8 cellular contexts compared by ENCODE assay signal in the genomic region with DNA sequence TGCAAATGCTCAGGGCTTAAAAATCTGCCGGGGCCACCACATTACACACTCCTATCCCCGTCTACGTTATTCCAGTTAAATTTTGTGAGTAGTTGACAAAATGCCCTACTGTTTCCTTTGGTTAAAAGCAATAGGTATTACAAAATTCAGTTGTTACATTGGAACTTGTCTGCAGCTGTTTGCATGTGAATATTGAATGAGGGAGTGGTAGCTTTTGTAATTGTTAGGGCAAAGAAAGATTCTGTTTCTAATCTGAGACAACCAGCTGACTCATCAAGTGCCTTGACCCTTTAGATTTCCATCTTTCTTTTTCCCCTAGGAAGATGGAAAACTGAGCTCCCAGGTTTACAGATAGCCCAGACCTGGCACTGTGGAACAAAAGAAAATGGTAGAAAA. TPM values are rescaled to one million over a fixed set of nuclear protein-coding genes. Genes with fewer than 3 reads are reported as not detected.
DNase-seq lines count a peak whose midpoint lies in the region; ATAC-seq, FAIRE-seq and TF ChIP-seq lines count a peak whose summit lies in the region.

No MANE protein-coding gene starts in this region.

- H3K56ac ChIP-seq in H1 (replicated peaks; ENCODE audit: insufficient read length, low read depth, low read length): no peak overlapping the region

- H2AFZ ChIP-seq in MM.1S (ENCODE audit: low read length) (no peak overlapping the region), H1 (ENCODE audit: low read length) (no peak overlapping the region)

- no peak overlapping the region for H4K8ac ChIP-seq in H1 (ENCODE audit: extremely low read depth, insufficient read depth, low read length)

- WGBS in H1 (ENCODE audit: extremely low coverage in 1 of 2, insufficient coverage in 1 of 2, insufficient read length in 1 of 2, insufficient replicate concordance in 2 of 2, low coverage in 1 of 2, low lambda C conversion rate in 2 of 2, missing lambda C conversion rate in 1 of 2), 2 experiments: 81% methylated on average over 3 of the region's 3 CpGs; no CpG with 5 or more reads in 1 of the 2 experiments
- 14 to 15% methylated on average over 3 of the region's 3 CpGs for WGBS in pancreas, 2 donors

- peak overlapping the region in 7 of 8 donors; percentile 3 to 93 (median 34) for H3K27ac Mint-ChIP-seq in CD8-positive, alpha-beta memory T cell

- H3K79me1 ChIP-seq in H1 (ENCODE audit: low read depth, low read length): peaks cover 21% of the 10 kb centered on the region

- no peak overlapping the region for H2BK12ac ChIP-seq in H1 (ENCODE audit: low read depth, low read length)

- H2BK20ac ChIP-seq in H1 (ENCODE audit: low read length): no peak overlapping the region

- H3K27ac ChIP-seq in CD8-positive, alpha-beta memory T cell (ENCODE audit: low read depth, low read length): peak overlapping the region; percentile 19
- H3K27ac ChIP-seq in MM.1S (ENCODE audit: low read length) (peak overlapping the region; percentile 9; the same call in 1 of the 2 replicates), H1 (ENCODE audit: low read depth, low read length) (no peak overlapping the region; the same call in 1 of the 2 replicates), pancreas (peak overlapping the region in 1 of 4 donors; percentile 49)

- FAIRE-seq in H1 (lab: Jason Lieb, UNC) (no peak), pancreas (lab: Jason Lieb, UNC) (no peak)

- no peak overlapping the region for H2BK120ac ChIP-seq in H1 (replicated peaks; ENCODE audit: low read depth, low read length)

- H4K20me1 ChIP-seq in MM.1S (ENCODE audit: insufficient read depth, low read length) (peaks cover 18% of the 10 kb centered on the region), H1 (replicated peaks in 1 of 2; ENCODE audit: control insufficient read depth in 1 of 2, insufficient read depth in 2 of 2, low read length in 2 of 2) (peaks cover 23 to 32% of the 10 kb centered on the region in 2 experiments)

- H3K23ac ChIP-seq in H1 (ENCODE audit: insufficient read length): no peak overlapping the region

- H3K4me1 Mint-ChIP-seq in CD8-positive, alpha-beta memory T cell: peaks cover 38 to 70% (median 49%) of the 10 kb centered on the region in 3 donors

- H2BK15ac ChIP-seq in H1 (ENCODE audit: low read length): no peak overlapping the region

- no peak overlapping the region for H3K4ac ChIP-seq in H1 (replicated peaks; ENCODE audit: insufficient read length, low read depth, low read length)

- H3K9me3 Mint-ChIP-seq in CD8-positive, alpha-beta memory T cell: no peaks in the 10 kb centered on the region

- peak in 3 of 4 donors; percentile 2 to 6 (median 4) for ATAC-seq in pancreas
- no peak for ATAC-seq in HG03135 (IDR thresholded peaks at IDR 0.05; ENCODE audit: unreplicated experiment)
- ATAC-seq in HG02938 (IDR thresholded peaks at IDR 0.05; ENCODE audit: unreplicated experiment): no peak

- CTCF ChIA-PET in CD8-positive, alpha-beta memory T cell (lab: Charles Lee): interaction anchor here (0.7 to 6.7 kb wide), 22 partner anchors 9 to 328 kb away, joined by 3 to 61 read pairs (median 4); a partner anchor contains a TSS
- CTCF ChIA-PET in H1 (lab: Charles Lee; ENCODE audit: partially characterized antibody): interaction anchor here (0.6 to 4.9 kb wide), 29 partner anchors 8 to 906 kb away, joined by 3 to 32 read pairs (median 4); a partner anchor contains a TSS

- H3K9ac ChIP-seq in MM.1S (ENCODE audit: low read length) (no peak overlapping the region), H1 (replicated peaks in 1 of 4; ENCODE audit: extremely low read depth in 1 of 4, low read depth in 3 of 4, low read length in 3 of 4) (no peak overlapping the region)

- H3K36me3 ChIP-seq in CD8-positive, alpha-beta memory T cell (ENCODE audit: insufficient read depth, low read length): peaks cover 25% of the 10 kb centered on the region
- H3K36me3 ChIP-seq in MM.1S (replicated peaks; ENCODE audit: insufficient read depth, low read length) (peaks cover 6% of the 10 kb centered on the region; the same call in 1 of the 2 replicates), H1 (ENCODE audit: control insufficient read depth in 2 of 4, insufficient read depth in 4 of 4, low read length in 3 of 4) (peaks cover 14 to 24% (median 16%) of the 10 kb centered on the region in 4 experiments), pancreas (peaks cover 0 to 16% (median 11%) of the 10 kb centered on the region in 3 donors)

- H3K9me3 ChIP-seq in CD8-positive, alpha-beta memory T cell (ENCODE audit: low read length): no peaks in the 10 kb centered on the region
- H3K9me3 ChIP-seq in MM.1S (replicated peaks; ENCODE audit: insufficient read depth, low read length): no peaks in the 10 kb centered on the region
- H3K9me3 ChIP-seq in H1 (ENCODE audit: insufficient read depth in 2 of 2, low read depth in 1 of 2, low read length in 1 of 2): no peaks in the 10 kb centered on the region
- no peaks in the 10 kb centered on the region for H3K9me3 ChIP-seq in pancreas

- H3K27me3 Mint-ChIP-seq in CD8-positive, alpha-beta memory T cell: no peaks in the 10 kb centered on the region

- peaks cover 15% of the 10 kb centered on the region for H3F3A ChIP-seq in MM.1S (ENCODE audit: insufficient read depth, low read length)

- TF ChIP-seq EP300 in H1 (IDR thresholded peaks at IDR 0.05; ENCODE audit: borderline replicate concordance in 1 of 2, low read depth in 2 of 2, low read length in 2 of 2): no peak

- H3K23me2 ChIP-seq in H1 (ENCODE audit: low read depth, low read length): no peaks in the 10 kb centered on the region

- H3K18ac ChIP-seq in H1 (ENCODE audit: extremely low read depth, low read length): no peak overlapping the region

- DNase-seq in CD8-positive, alpha-beta memory T cell: no peak
- DNase-seq in MM.1S (no peak), H1 (ENCODE audit: low read depth in 1 of 2, low spot score in 2 of 2) (no peak), pancreas (no peak), inferior parietal cortex (ENCODE audit: extremely low spot score) (no peak), SIG-M5 treated with dmso at 0.1 percent for 504 hours (lab: John Stamatoyannopoulos, UW; ENCODE audit: unreplicated experiment) (no peak)

- H2BK5ac ChIP-seq in H1 (ENCODE audit: low read depth, low read length): no peak overlapping the region

- H3K79me2 ChIP-seq in MM.1S (ENCODE audit: low read length): peaks cover 92% of the 10 kb centered on the region
- H3K79me2 ChIP-seq in H1 (ENCODE audit: control insufficient read depth in 1 of 2, insufficient read depth in 2 of 2, low read length in 2 of 2): peaks cover 3 to 79% of the 10 kb centered on the region in 2 experiments; a peak in 3 of 4 replicates

- H3K9me2 ChIP-seq in MM.1S (replicated peaks; ENCODE audit: insufficient read depth, low read length): no peaks in the 10 kb centered on the region

- intact Hi-C loops in pancreas (cut with DNase I): no loop called here

- no peak overlapping the region for H3K4me3 ChIP-seq in CD8-positive, alpha-beta memory T cell (ENCODE audit: low read length)
- H3K4me3 ChIP-seq in MM.1S (ENCODE audit: low read length) (no peak overlapping the region), H1 (ENCODE audit: extremely low read depth in 1 of 4, insufficient read depth in 2 of 4, low read depth in 3 of 4, low read length in 4 of 4) (no peak overlapping the region), pancreas (no peak overlapping the region)

- no peak overlapping the region for H3K4me3 Mint-ChIP-seq in CD8-positive, alpha-beta memory T cell

- TF ChIP-seq CTCF in MM.1S (IDR thresholded peaks at IDR 0.05; ENCODE audit: low read length) (no peak), H1 (IDR thresholded peaks at IDR 0.05; ENCODE audit: control extremely low read depth in 1 of 3, insufficient read depth in 1 of 3, low read depth in 1 of 3, low read length in 3 of 3) (no peak), pancreas (IDR thresholded peaks at IDR 0.05) (no peak)

- H4K5ac ChIP-seq in H1 (ENCODE audit: insufficient read length, low read depth, low read length): no peak overlapping the region

- no peak overlapping the region for H4K91ac ChIP-seq in H1 (replicated peaks; ENCODE audit: insufficient read length, low read length)

- no peak overlapping the region for H3K4me2 ChIP-seq in MM.1S (ENCODE audit: low read depth, low read length)
- H3K4me2 ChIP-seq in H1 (ENCODE audit: insufficient read depth in 1 of 2, low read depth in 2 of 2, low read length in 2 of 2): no peak overlapping the region

- H3K27me3 ChIP-seq in CD8-positive, alpha-beta memory T cell (ENCODE audit: insufficient read depth, low read length, poor library complexity, severe bottlenecking): no peaks in the 10 kb centered on the region
- no peaks in the 10 kb centered on the region for H3K27me3 ChIP-seq in MM.1S (replicated peaks; ENCODE audit: insufficient read depth, low read length)
- H3K27me3 ChIP-seq in H1 (replicated peaks in 1 of 4; ENCODE audit: control insufficient read depth in 3 of 4, extremely low read depth in 1 of 4, insufficient read depth in 3 of 4, low read length in 3 of 4): no peaks in the 10 kb centered on the region
- H3K27me3 ChIP-seq in pancreas: no peaks in the 10 kb centered on the region

- no peak for TF ChIP-seq RAD21 in H1 (IDR thresholded peaks at IDR 0.05 in 1 of 2, conservative IDR thresholded peaks at IDR 0.05 in 1 of 2; ENCODE audit: low read depth in 2 of 2, low read length in 2 of 2)

- no peak for TF ChIP-seq POLR2A in H1 (IDR thresholded peaks at IDR 0.05; ENCODE audit: control extremely low read depth in 1 of 2, low read depth in 2 of 2, low read length in 2 of 2)

- POLR2A ChIA-PET in CD8-positive, alpha-beta memory T cell (lab: Charles Lee): interaction anchor here (0.8 to 1.4 kb wide), 4 partner anchors 31 to 74 kb away, joined by 3 to 7 read pairs (median 4); a partner anchor contains a TSS
- POLR2A ChIA-PET in H1 (lab: Charles Lee; ENCODE audit: partially characterized antibody): interaction anchor here (0.6 to 2.5 kb wide), 6 partner anchors 13 to 150 kb away, joined by 3 to 10 read pairs (median 5); a partner anchor contains a TSS

- no peak overlapping the region for H2AK5ac ChIP-seq in H1 (ENCODE audit: low read depth, low read length)

- peaks cover 0 to 39% (median 0%) of the 10 kb centered on the region in 3 donors for H3K36me3 Mint-ChIP-seq in CD8-positive, alpha-beta memory T cell

- H3K14ac ChIP-seq in H1 (ENCODE audit: insufficient read length): no peak overlapping the region

- peaks cover 30% of the 10 kb centered on the region for H3K4me1 ChIP-seq in CD8-positive, alpha-beta memory T cell (ENCODE audit: insufficient read depth, low read length)
- H3K4me1 ChIP-seq in MM.1S (ENCODE audit: low read length) (peaks cover 20% of the 10 kb centered on the region; the same call in 1 of the 2 replicates), H1 (replicated peaks in 1 of 4; ENCODE audit: control insufficient read depth in 3 of 4, insufficient read depth in 4 of 4, low read length in 3 of 4) (peaks cover 3 to 19% (median 5%) of the 10 kb centered on the region in 4 experiments), pancreas (peaks cover 13 to 22% (median 16%) of the 10 kb centered on the region in 3 donors)

RNA-seq across cellular contexts. Expression of a gene that starts 30.2 kb away (rescaled TPM):
- total RNA-seq in CD8-positive, alpha-beta memory T cell: 10 to 100 TPM; 30.4 to 30.9 TPM
- polyA plus RNA-seq in CD8-positive, alpha-beta memory T cell: 9.1 TPM
- total RNA-seq in H1 (2021; fragmentation: NEBNext Ultra II Directional; extraction: Animal tissue kit (Norgen Biotek cat#: 25700)): 41.9 and 45.6 TPM in 2 replicates
- polyA plus RNA-seq in H1 (2011; rRNA removed) (17.1 and 21.8 TPM in 2 replicates), pancreas (1 to 10 TPM; 7.1 TPM)
- 11.3 TPM for polyA plus RNA-seq in H1 (2011; cell fraction: cytosol; rRNA removed)
- polyA plus RNA-seq in H1 (2011; cell fraction: nucleus; rRNA removed): 20.4 TPM
- polyA plus RNA-seq in H1 (2012, experiment 1 of 2): 27.3 to 34.0 TPM (median 31.2 TPM) in 4 replicates
- polyA plus RNA-seq in H1 (2012, experiment 2 of 2): 20.2 TPM
- polyA plus RNA-seq in H1 (2013, experiment 1 of 2): 27.3 TPM
- 28.9 TPM for polyA plus RNA-seq in H1 (2013, experiment 2 of 2)
- 16.0 and 35.9 TPM in 2 replicates for polyA minus RNA-seq in H1 (2011; rRNA and poly(A)+ RNA removed)
- 18.1 TPM for polyA minus RNA-seq in H1 (2011; cell fraction: cytosol; rRNA and poly(A)+ RNA removed)
- polyA minus RNA-seq in H1 (2011; cell fraction: nucleus; rRNA and poly(A)+ RNA removed): 20.5 TPM
- 10 to 100 TPM; 10.7 to 18.0 (median 11.5) TPM for total RNA-seq in pancreas

RNA-seq across cellular contexts. Expression of a gene that starts 31.0 kb away (rescaled TPM):
- total RNA-seq in CD8-positive, alpha-beta memory T cell: 1 to 10 TPM in 1 of 2 experiments, under 1 TPM in 1; 0.57 to 1.0 TPM
- 4.0 TPM for polyA plus RNA-seq in CD8-positive, alpha-beta memory T cell
- total RNA-seq in H1 (2021; fragmentation: NEBNext Ultra II Directional; extraction: Animal tissue kit (Norgen Biotek cat#: 25700)): 1.1 and 2.2 TPM in 2 replicates
- polyA plus RNA-seq in H1 (2011; rRNA removed): 3.7 and 3.8 TPM in 2 replicates
- 0.93 TPM for polyA plus RNA-seq in H1 (2011; cell fraction: cytosol; rRNA removed)
- polyA plus RNA-seq in H1 (2011; cell fraction: nucleus; rRNA removed): 5.8 TPM
- polyA plus RNA-seq in H1 (2012, experiment 1 of 2): 0.95 to 2.8 TPM (median 1.9 TPM) in 4 replicates
- 0.91 TPM for polyA plus RNA-seq in H1 (2012, experiment 2 of 2)
- 2.6 TPM for polyA plus RNA-seq in H1 (2013, experiment 1 of 2)
- 2.4 TPM for polyA plus RNA-seq in H1 (2013, experiment 2 of 2)
- not detected in 2 replicates for polyA minus RNA-seq in H1 (2011; rRNA and poly(A)+ RNA removed)
- polyA minus RNA-seq in H1 (2011; cell fraction: cytosol; rRNA and poly(A)+ RNA removed): not detected
- polyA minus RNA-seq in H1 (2011; cell fraction: nucleus; rRNA and poly(A)+ RNA removed): 2.3 TPM
- total RNA-seq in pancreas: 1 to 10 TPM; 1.1 to 8.7 (median 4.5) TPM
- polyA plus RNA-seq in pancreas: 10 to 100 TPM in 1 of 2 donors, 1 to 10 TPM in 1; 4.2 to 10.9 TPM

RNA-seq across cellular contexts. Expression of a gene that starts 43.9 kb away (rescaled TPM):
- total RNA-seq in CD8-positive, alpha-beta memory T cell: 100 to 1,000 TPM in 1 of 2 experiments, 10 to 100 TPM in 1; 94.0 to 103 TPM
- 21.0 TPM for polyA plus RNA-seq in CD8-positive, alpha-beta memory T cell
- 112 and 116 TPM in 2 replicates for total RNA-seq in H1 (2021; fragmentation: NEBNext Ultra II Directional; extraction: Animal tissue kit (Norgen Biotek cat#: 25700))
- polyA plus RNA-seq in H1 (2011; rRNA removed): 128 and 182 TPM in 2 replicates
- 107 TPM for polyA plus RNA-seq in H1 (2011; cell fraction: cytosol; rRNA removed)
- polyA plus RNA-seq in H1 (2011; cell fraction: nucleus; rRNA removed): 485 TPM
- 120 to 133 TPM (median 129 TPM) in 4 replicates for polyA plus RNA-seq in H1 (2012, experiment 1 of 2)
- 128 TPM for polyA plus RNA-seq in H1 (2012, experiment 2 of 2)
- 81.5 TPM for polyA plus RNA-seq in H1 (2013, experiment 1 of 2)
- polyA plus RNA-seq in H1 (2013, experiment 2 of 2): 77.1 TPM
- 93.9 and 120 TPM in 2 replicates for polyA minus RNA-seq in H1 (2011; rRNA and poly(A)+ RNA removed)
- 99.0 TPM for polyA minus RNA-seq in H1 (2011; cell fraction: cytosol; rRNA and poly(A)+ RNA removed)
- polyA minus RNA-seq in H1 (2011; cell fraction: nucleus; rRNA and poly(A)+ RNA removed): 145 TPM
- 10 to 100 TPM; 33.7 to 97.5 (median 45.9) TPM for total RNA-seq in pancreas
- 10 to 100 TPM; 58.7 to 65.4 TPM for polyA plus RNA-seq in pancreas

RNA-seq across cellular contexts. Expression of a gene that starts 57.9 kb away (rescaled TPM):
- total RNA-seq in CD8-positive, alpha-beta memory T cell: 100 to 1,000 TPM; 158 to 179 TPM
- 212 TPM for polyA plus RNA-seq in CD8-positive, alpha-beta memory T cell
- total RNA-seq in H1 (2021; fragmentation: NEBNext Ultra II Directional; extraction: Animal tissue kit (Norgen Biotek cat#: 25700)): 98.6 and 110 TPM in 2 replicates
- polyA plus RNA-seq in H1 (2011; rRNA removed): 70.6 and 78.6 TPM in 2 replicates
- polyA plus RNA-seq in H1 (2011; cell fraction: cytosol; rRNA removed): 63.7 TPM
- 97.6 TPM for polyA plus RNA-seq in H1 (2011; cell fraction: nucleus; rRNA removed)
- 73.2 to 115 TPM (median 98.8 TPM) in 4 replicates for polyA plus RNA-seq in H1 (2012, experiment 1 of 2)
- 98.7 TPM for polyA plus RNA-seq in H1 (2012, experiment 2 of 2)
- polyA plus RNA-seq in H1 (2013, experiment 1 of 2): 54.2 TPM
- 53.0 TPM for polyA plus RNA-seq in H1 (2013, experiment 2 of 2)
- 39.1 and 39.8 TPM in 2 replicates for polyA minus RNA-seq in H1 (2011; rRNA and poly(A)+ RNA removed)
- 125 TPM for polyA minus RNA-seq in H1 (2011; cell fraction: cytosol; rRNA and poly(A)+ RNA removed)
- 167 TPM for polyA minus RNA-seq in H1 (2011; cell fraction: nucleus; rRNA and poly(A)+ RNA removed)
- 100 to 1,000 TPM; 159 to 261 (median 228) TPM for total RNA-seq in pancreas
- 100 to 1,000 TPM; 125 to 166 TPM for polyA plus RNA-seq in pancreas

Comparison
In these comparisons a context has a peak if more than half of its experiments do, and no peak if none do; other contexts are left out.
1. ATAC-seq: peak in pancreas (3 of 4); none in HG03135 (single experiment) and HG02938 (single experiment).